In genomic region chr18:26383454-26384270, GRCh38 we compare ENCODE assay signal across 8 cellular contexts.
DNase-seq lines count a peak whose midpoint lies in the region; ATAC-seq, FAIRE-seq and TF ChIP-seq lines count a peak whose summit lies in the region.

No MANE protein-coding gene starts in this region.

- no peaks in the 10 kb centered on the region for H3K9me3 ChIP-seq in BE2C

- TF ChIP-seq CTCF in BE2C (IDR thresholded peaks at IDR 0.05; ENCODE audit: low read depth, low read length) (peak; percentile 63), bronchial epithelial cell (IDR thresholded peaks at IDR 0.05; ENCODE audit: insufficient read depth, low read length, severe bottlenecking) (peak; percentile 64), type B pancreatic cell (conservative IDR thresholded peaks at IDR 0.05) (peak; percentile 88)

- peaks cover 4% of the 10 kb centered on the region for H3K36me3 Mint-ChIP-seq in type B pancreatic cell
- H3K36me3 Mint-ChIP-seq in stimulated activated memory B cell treated with anti-CD40 and anti-IgM and Interleukin-4, amounts not matched to agents 10 μg/mL and 1 μg/mL and 100 μg/mL, for 72 hours, result peaks cover 17% of the 10 kb centered on the region

- H3K4me3 Mint-ChIP-seq in type B pancreatic cell, result no peak overlapping the region
- no peak overlapping the region for H3K4me3 Mint-ChIP-seq in stimulated activated memory B cell treated with anti-CD40 and anti-IgM and Interleukin-4, amounts not matched to agents 10 μg/mL and 1 μg/mL and 100 μg/mL, for 72 hours

- no peaks in the 10 kb centered on the region for H3K9me3 Mint-ChIP-seq in type B pancreatic cell
- no peaks in the 10 kb centered on the region for H3K9me3 Mint-ChIP-seq in stimulated activated memory B cell treated with anti-CD40 and anti-IgM and Interleukin-4, amounts not matched to agents 10 μg/mL and 1 μg/mL and 100 μg/mL, for 72 hours

- DNase-seq in BE2C (no peak), NCI-H69 (lab: John Stamatoyannopoulos, UW) (peak; percentile 82), bronchial epithelial cell (ENCODE audit: low read depth) (peak; percentile 53), left colon (no peak), type B pancreatic cell (ENCODE audit: extremely low spot score, unreplicated experiment) (no peak)

- intact Hi-C loops in left colon (cut with DNase I, micrococcal nuclease), result no loop called here

- H3K27me3 ChIP-seq in BE2C (no peaks in the 10 kb centered on the region), bronchial epithelial cell (ENCODE audit: control insufficient read depth, insufficient read depth, low read length) (no peaks in the 10 kb centered on the region)

- peak overlapping the region; percentile 0 for H3K27ac Mint-ChIP-seq in type B pancreatic cell
- H3K27ac Mint-ChIP-seq in stimulated activated memory B cell treated with anti-CD40 and anti-IgM and Interleukin-4, amounts not matched to agents 10 μg/mL and 1 μg/mL and 100 μg/mL, for 72 hours, result no peak overlapping the region

- H3K27me3 Mint-ChIP-seq in type B pancreatic cell, result no peaks in the 10 kb centered on the region
- H3K27me3 Mint-ChIP-seq in stimulated activated memory B cell treated with anti-CD40 and anti-IgM and Interleukin-4, amounts not matched to agents 10 μg/mL and 1 μg/mL and 100 μg/mL, for 72 hours, result no peaks in the 10 kb centered on the region

- peak; percentile 68 for ATAC-seq in GM18519 (IDR thresholded peaks at IDR 0.05; ENCODE audit: low FRiP score, unreplicated experiment)
- ATAC-seq in HG03108 (IDR thresholded peaks at IDR 0.05; ENCODE audit: unreplicated experiment), result peak; percentile 72
- peak; percentile 70 for ATAC-seq in left colon
- no peak for ATAC-seq in stimulated activated memory B cell treated with anti-CD40 and anti-IgM and Interleukin-4, amounts not matched to agents 10 μg/mL and 1 μg/mL and 100 μg/mL, for 72 hours

- H3K36me3 ChIP-seq in BE2C, result no peaks in the 10 kb centered on the region
- H3K36me3 ChIP-seq in bronchial epithelial cell (ENCODE audit: control insufficient read depth, insufficient read depth, low read length), result no peaks in the 10 kb centered on the region

- H3K4me1 ChIP-seq in BE2C, result no peaks in the 10 kb centered on the region

- H3K4me1 Mint-ChIP-seq in type B pancreatic cell (ENCODE audit: unreplicated experiment), result peaks cover 38% of the 10 kb centered on the region
- peaks cover 11% of the 10 kb centered on the region for H3K4me1 Mint-ChIP-seq in stimulated activated memory B cell treated with anti-CD40 and anti-IgM and Interleukin-4, amounts not matched to agents 10 μg/mL and 1 μg/mL and 100 μg/mL, for 72 hours

- no peak for FAIRE-seq in bronchial epithelial cell (lab: Jason Lieb, UNC)

- H3K4me3 ChIP-seq in BE2C (ENCODE audit: low read depth, low read length) (no peak overlapping the region), bronchial epithelial cell (ENCODE audit: low read depth, low read length) (no peak overlapping the region)

Comparison
In these comparisons a context has a peak if more than half of its experiments do, and no peak if none do; other contexts are left out.
1. DNase-seq: peak in NCI-H69 (single experiment) and bronchial epithelial cell (single experiment); none in BE2C (single experiment), left colon (0 of 2) and type B pancreatic cell (single experiment).
2. Peak in every context shown above with its lines, with median percentiles within 50 percentile points of each other: CTCF ChIP-seq.